In genomic region chr19:42289556-42290041, GRCh38 we compare ENCODE assay signal across 1 cellular context.
TF ChIP-seq lines count a peak whose summit lies in the region.

No MANE protein-coding gene starts in this region.

TF ChIP-seq in IMR-90, 13 proteins besides CTCF, POLR2A, EP300 and RAD21:
- TF ChIP-seq ELK1 (IDR thresholded peaks at IDR 0.05; ENCODE audit: borderline replicate concordance, low read depth, low read length) (no peak), RFX5 (IDR thresholded peaks at IDR 0.05; ENCODE audit: low read depth, low read length) (no peak), CHD1 (IDR thresholded peaks at IDR 0.05; ENCODE audit: low read depth, low read length) (no peak), MXI1 (IDR thresholded peaks at IDR 0.05; ENCODE audit: borderline replicate concordance, low read depth, low read length) (no peak), CEBPB (IDR thresholded peaks at IDR 0.05; ENCODE audit: low read depth, low read length) (no peak), FOS (IDR thresholded peaks at IDR 0.05; ENCODE audit: low read depth, low read length) (no peak), MAFK (IDR thresholded peaks at IDR 0.05; ENCODE audit: low read depth, low read length) (no peak), SMC3 (IDR thresholded peaks at IDR 0.05; ENCODE audit: low read depth, low read length) (no peak), NFE2L2 (IDR thresholded peaks at IDR 0.05; ENCODE audit: low read depth, low read length) (no peak), BHLHE40 (IDR thresholded peaks at IDR 0.05; ENCODE audit: low read depth, low read length) (no peak), MAZ (IDR thresholded peaks at IDR 0.05; ENCODE audit: borderline replicate concordance, low read depth, low read length) (no peak), RCOR1 (IDR thresholded peaks at IDR 0.05; ENCODE audit: insufficient replicate concordance, low read length) (no peak)
- TF ChIP-seq, protein P1, sequence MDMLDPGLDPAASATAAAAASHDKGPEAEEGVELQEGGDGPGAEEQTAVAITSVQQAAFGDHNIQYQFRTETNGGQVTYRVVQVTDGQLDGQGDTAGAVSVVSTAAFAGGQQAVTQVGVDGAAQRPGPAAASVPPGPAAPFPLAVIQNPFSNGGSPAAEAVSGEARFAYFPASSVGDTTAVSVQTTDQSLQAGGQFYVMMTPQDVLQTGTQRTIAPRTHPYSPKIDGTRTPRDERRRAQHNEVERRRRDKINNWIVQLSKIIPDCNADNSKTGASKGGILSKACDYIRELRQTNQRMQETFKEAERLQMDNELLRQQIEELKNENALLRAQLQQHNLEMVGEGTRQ (IDR thresholded peaks at IDR 0.05; ENCODE audit: low read depth, low read length), result no peak
